Comparison of ENCODE assay signal across 24 cellular contexts in the genomic region with DNA sequence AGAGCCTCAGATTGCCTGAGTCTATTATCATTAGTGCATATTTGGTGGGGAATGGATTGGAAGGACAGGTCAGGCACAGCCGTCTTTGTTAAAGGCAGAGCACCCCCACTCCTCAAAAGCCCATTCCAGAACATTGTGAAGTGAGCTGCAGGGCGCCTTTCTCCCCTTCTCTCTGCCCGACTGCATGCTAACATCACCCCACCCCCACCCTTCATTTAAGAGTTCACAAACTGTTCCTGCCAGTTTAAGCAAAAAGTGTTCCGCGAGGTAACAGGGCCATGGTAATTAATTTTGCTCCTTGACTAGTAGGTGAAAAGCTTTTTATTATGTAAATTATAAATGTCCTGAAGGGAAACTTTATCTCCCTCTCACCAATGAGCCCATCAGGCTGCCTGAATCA.
"Had no signal": no experiment of that assay in that cellular context is flagged by ENCODE, and none has a peak within 500 bp of the region (broad histone marks: within the 10 kb centered on the region; RNA-seq: fewer than 3 reads in every experiment).

No MANE protein-coding gene starts in this region.

- H3K4me1 Mint-ChIP-seq: activated B cell treated with CpG ODN at 0.5 μM for 24 hours; activated CD4-positive, alpha-beta T cell treated with anti-CD3 and anti-CD28 coated beads, Interleukin-2, amount 10 ng/mL, durations not matched to agents 24 days and 14 days; activated CD8-positive, alpha-beta memory T cell treated with anti-CD3 and anti-CD28 coated beads, Interleukin-2, amount 10 ng/mL, durations not matched to agents 7 days and 5 days; activated naive CD4-positive, alpha-beta T cell treated with anti-CD3 and anti-CD28 coated beads, Interleukin-2, amount 50 U/mL, for 24 hours had no signal

- H3K4me3 Mint-ChIP-seq: activated B cell treated with CpG ODN at 0.5 μM for 24 hours; activated CD4-positive, alpha-beta T cell treated with anti-CD3 and anti-CD28 coated beads, Interleukin-2, amount 10 ng/mL, durations not matched to agents 24 days and 14 days; activated CD8-positive, alpha-beta memory T cell treated with anti-CD3 and anti-CD28 coated beads, Interleukin-2, amount 10 ng/mL, durations not matched to agents 7 days and 5 days; activated naive CD4-positive, alpha-beta T cell treated with anti-CD3 and anti-CD28 coated beads, Interleukin-2, amount 50 U/mL, for 24 hours; activated T-cell treated with anti-CD3 and anti-CD28 coated beads, Interleukin-2, amount 50 U/mL, for 24 hours; activated T-helper 1 cell treated with anti-CD3 and anti-CD28 coated beads, Interleukin-12 subunit alpha, Interleukin-12 subunit beta, Interleukin-2, Interleukin-4 antibody, amounts not matched to agents 30 ng/mL and 10 ng/mL and 1 ng/mL, durations not matched to agents 14 hours and 24 hours and 36 hours; T-helper 1 cell treated with Interleukin-12 subunit alpha and Interleukin-12 subunit beta and Interleukin-4 antibody, amounts not matched to agents 30 μg/mL and 1 μg/mL, for 36 hours had no signal

- H3K4me3 ChIP-seq: breast epithelium had no signal

- H3K27ac ChIP-seq: breast epithelium had no signal

- ATAC-seq: activated CD8-positive, alpha-beta memory T cell treated with anti-CD3 and anti-CD28 coated beads, Interleukin-2, amount 10 ng/mL, durations not matched to agents 7 days and 5 days; PC-3 had no signal

- H3K4me1 ChIP-seq: breast epithelium had no signal

- H3K9me3 ChIP-seq: breast epithelium had no signal

- H3K36me3 Mint-ChIP-seq: activated CD8-positive, alpha-beta memory T cell treated with anti-CD3 and anti-CD28 coated beads, Interleukin-2, amount 10 ng/mL, durations not matched to agents 7 days and 5 days; activated naive CD4-positive, alpha-beta T cell treated with anti-CD3 and anti-CD28 coated beads, Interleukin-2, amount 50 U/mL, for 24 hours had no signal

- H3K27me3 ChIP-seq: breast epithelium had no signal

- DNase-seq: activated B cell treated with CpG ODN at 0.5 μM for 24 hours; activated CD4-positive, alpha-beta T cell treated with anti-CD3 and anti-CD28 coated beads for 1 hour; activated CD4-positive, alpha-beta T cell treated with anti-CD3 and anti-CD28 coated beads, Interleukin-2, amount 10 ng/mL, durations not matched to agents 24 days and 14 days; activated CD4-positive, alpha-beta T cell treated with anti-CD3 and anti-CD28 coated beads, Interleukin-2, amount 50 U/mL, for 48 hours; activated CD8-positive, alpha-beta memory T cell treated with anti-CD3 and anti-CD28 coated beads, Interleukin-2, amount 10 ng/mL, durations not matched to agents 7 days and 5 days; activated effector memory CD4-positive, alpha-beta T cell treated with Interleukin-2 at 50 U/mL for 16 hours; activated naive CD4-positive, alpha-beta T cell; activated T-cell treated with anti-CD3 and anti-CD28 coated beads, Interleukin-2, amount 50 U/mL, for 24 hours; aorta; caudate nucleus; Karpas-422; NCI-H1092; NCI-H1417 treated with DMSO at 0.1 percent for 48 hours; NCI-H1694; NCI-H2029; NCI-H2107; NCI-H510A treated with DMSO at 0.1 percent for 48 hours; NCI-H69; PC-3; SHP77 treated with DMSO at 0.1 percent for 48 hours had no signal

- H3K36me3 ChIP-seq: breast epithelium had no signal

- H3K27ac Mint-ChIP-seq: activated B cell treated with CpG ODN at 0.5 μM for 24 hours; activated CD4-positive, alpha-beta T cell treated with anti-CD3 and anti-CD28 coated beads, Interleukin-2, amount 10 ng/mL, durations not matched to agents 24 days and 14 days; activated CD8-positive, alpha-beta memory T cell treated with anti-CD3 and anti-CD28 coated beads, Interleukin-2, amount 10 ng/mL, durations not matched to agents 7 days and 5 days; activated naive CD4-positive, alpha-beta T cell treated with anti-CD3 and anti-CD28 coated beads, Interleukin-2, amount 50 U/mL, for 24 hours; activated T-cell treated with anti-CD3 and anti-CD28 coated beads, Interleukin-2, amount 50 U/mL, for 24 hours; activated T-helper 1 cell treated with anti-CD3 and anti-CD28 coated beads, Interleukin-12 subunit alpha, Interleukin-12 subunit beta, Interleukin-2, Interleukin-4 antibody, amounts not matched to agents 30 ng/mL and 10 ng/mL and 1 ng/mL, durations not matched to agents 14 hours and 24 hours and 36 hours; T-helper 1 cell treated with Interleukin-12 subunit alpha and Interleukin-12 subunit beta and Interleukin-4 antibody, amounts not matched to agents 30 μg/mL and 1 μg/mL, for 36 hours had no signal

- H3K9me3 Mint-ChIP-seq: activated CD4-positive, alpha-beta T cell treated with anti-CD3 and anti-CD28 coated beads, Interleukin-2, amount 10 ng/mL, durations not matched to agents 24 days and 14 days; activated naive CD4-positive, alpha-beta T cell treated with anti-CD3 and anti-CD28 coated beads, Interleukin-2, amount 50 U/mL, for 24 hours; activated T-cell treated with anti-CD3 and anti-CD28 coated beads, Interleukin-2, amount 50 U/mL, for 24 hours; activated T-helper 1 cell treated with anti-CD3 and anti-CD28 coated beads, Interleukin-12 subunit alpha, Interleukin-12 subunit beta, Interleukin-2, Interleukin-4 antibody, amounts not matched to agents 30 ng/mL and 10 ng/mL and 1 ng/mL, durations not matched to agents 14 hours and 24 hours and 36 hours; T-helper 1 cell treated with Interleukin-12 subunit alpha and Interleukin-12 subunit beta and Interleukin-4 antibody, amounts not matched to agents 30 μg/mL and 1 μg/mL, for 36 hours had no signal
